ENCODE assay signal across 24 cellular contexts in genomic region chr11:105004021-105004420, GRCh38. TPM values are rescaled to one million over a fixed set of nuclear protein-coding genes. Genes with fewer than 3 reads are reported as not detected.
DNase-seq lines count a peak whose midpoint lies in the region; ATAC-seq, FAIRE-seq and TF ChIP-seq lines count a peak whose summit lies in the region.
"Had no signal": no experiment of that assay in that cellular context is flagged by ENCODE, and none has a peak within 500 bp of the region (broad histone marks: within the 10 kb centered on the region; RNA-seq: fewer than 3 reads in every experiment).

No MANE protein-coding gene starts in this region.

- H3K27ac ChIP-seq in HepG2 (ENCODE audit: extremely low read length, insufficient read depth, low read length) = no peak overlapping the region
- H3K27ac ChIP-seq: RWPE1 had no signal

- H4K20me1 ChIP-seq in HepG2 (ENCODE audit: insufficient read depth, low read length) = no peaks in the 10 kb centered on the region

- H3K9ac ChIP-seq in HepG2 (ENCODE audit: insufficient read depth, low read depth, low read length) = no peak overlapping the region

- H3K4me2 ChIP-seq in HepG2 (ENCODE audit: low read depth, low read length) = no peak overlapping the region

- H3K4me3 ChIP-seq in choroid plexus epithelial cell (ENCODE audit: low read depth, low read length) (no peak overlapping the region), fibroblast of the aortic adventitia (ENCODE audit: low read depth, low read length) (no peak overlapping the region), HepG2 (replicated peaks in 1 of 3; ENCODE audit: insufficient read depth in 1 of 3, low read depth in 2 of 3, low read length in 3 of 3) (no peak overlapping the region)
- H3K4me3 ChIP-seq: GM12878 had no signal

- BruUV-seq in HepG2 (replicated peaks; lab: Mats Ljungman, UMichigan) = no TSS peak

- H3K9me3 Mint-ChIP-seq in activated naive CD4-positive, alpha-beta T cell treated with anti-CD3 and anti-CD28 coated beads, Interleukin-2, amount 50 U/mL, for 72 hours = no peaks in the 10 kb centered on the region

- POLR2A ChIA-PET in HepG2 (lab: Yijun Ruan, JAX) = no interaction called here

- CTCF ChIA-PET in HepG2 (lab: Yijun Ruan, JAX; ENCODE audit: low intra/inter-chr PET ratio, low total read pairs) = no interaction called here

- no peaks in the 10 kb centered on the region for H3K79me2 ChIP-seq in HepG2 (ENCODE audit: insufficient read depth, low read length)

- TF ChIP-seq RAD21 in HepG2 (CRISPR knock-in tag; IDR thresholded peaks at IDR 0.05) = no peak

- no peaks in the 10 kb centered on the region for H3K9me3 ChIP-seq in HepG2 (ENCODE audit: low read length)
- H3K9me3 ChIP-seq: BE2C had no signal

- no peak for TF ChIP-seq POLR2A in HepG2 (IDR thresholded peaks at IDR 0.05; ENCODE audit: insufficient read depth in 1 of 2, low read depth in 2 of 2, low read length in 2 of 2)

- 34% methylated on average over 3 of the region's 3 CpGs for WGBS in HepG2 (ENCODE audit: low lambda C conversion rate)

- DNase-seq in GM04503 (ENCODE audit: low read depth) = peak; percentile 1
- DNase-seq in choroid plexus epithelial cell (ENCODE audit: low read depth) = peak; percentile 76
- DNase-seq in fibroblast of the aortic adventitia (ENCODE audit: low read depth) = peak; percentile 9
- DNase-seq in HepG2 (ENCODE audit: low spot score) = peak; percentile 51
- DNase-seq in islet precursor cell = no peak
- DNase-seq in activated naive CD4-positive, alpha-beta T cell treated with anti-CD3 and anti-CD28 coated beads, Interleukin-2, amount 50 U/mL, for 72 hours (ENCODE audit: low spot score in 2 of 2) = no peak
- no peak for DNase-seq in NCI-H2171 (lab: John Stamatoyannopoulos, UW)
- DNase-seq: BE2C; CD4-positive, CD25-positive, alpha-beta regulatory T cell; COR-L47; DMS153; GDM1; GOT3; KG1; NCI-H187; NCI-H526; PC-3; SIG-M5 had no signal

- H3K36me3 ChIP-seq in HepG2 (replicated peaks in 1 of 2; ENCODE audit: control insufficient read depth in 1 of 2, insufficient read depth in 2 of 2, low read length in 2 of 2) = no peaks in the 10 kb centered on the region
- H3K36me3 ChIP-seq: BE2C had no signal

- intact Hi-C loops in HepG2 (cut with micrococcal nuclease; ENCODE audit: unreplicated experiment) = loop anchor here (2.0 to 5.0 kb wide), 3 partner anchors 35 to 128 kb away; partner anchors contain the start of gene CASP4

- no peak for FAIRE-seq in HepG2 (lab: Jason Lieb, UNC)
- FAIRE-seq: GM12878, GM19239 had no signal

- TF ChIP-seq EP300 in HepG2 (IDR thresholded peaks at IDR 0.05; ENCODE audit: low read depth in 2 of 2, low read length in 2 of 2) (peak in 1 of 2 experiments; percentile 41; a peak in 1 of 4 replicates), HepG2 (CRISPR knock-in tag; IDR thresholded peaks at IDR 0.05; ENCODE audit: borderline replicate concordance) (no peak)

- no peak overlapping the region for H2AFZ ChIP-seq in HepG2 (ENCODE audit: low read length)

- peak; percentile 57 for ATAC-seq in HepG2
- no peak for ATAC-seq in activated naive CD4-positive, alpha-beta T cell treated with anti-CD3 and anti-CD28 coated beads, Interleukin-2, amount 50 U/mL, for 72 hours
- no peak for ATAC-seq in HG03460 (IDR thresholded peaks at IDR 0.05; ENCODE audit: unreplicated experiment)
- ATAC-seq: GM12878, PC-3 had no signal

- H3K27me3 ChIP-seq in HepG2 (ENCODE audit: control insufficient read depth in 1 of 2, insufficient read depth in 2 of 2, low read length in 2 of 2) = no peaks in the 10 kb centered on the region
- H3K27me3 ChIP-seq: BE2C had no signal

- H3K27ac Mint-ChIP-seq in activated naive CD4-positive, alpha-beta T cell treated with anti-CD3 and anti-CD28 coated beads, Interleukin-2, amount 50 U/mL, for 72 hours = no peak overlapping the region
- H3K27ac Mint-ChIP-seq: CD4-positive, CD25-positive, alpha-beta regulatory T cell had no signal

- H3K4me1 ChIP-seq in HepG2 (ENCODE audit: insufficient read depth, low read length) = peaks cover 35% of the 10 kb centered on the region

- H3K36me3 Mint-ChIP-seq in activated naive CD4-positive, alpha-beta T cell treated with anti-CD3 and anti-CD28 coated beads, Interleukin-2, amount 50 U/mL, for 72 hours = no peaks in the 10 kb centered on the region
- H3K36me3 Mint-ChIP-seq: CD4-positive, CD25-positive, alpha-beta regulatory T cell had no signal

- in situ Hi-C loops in HepG2 (cut with HindIII; ENCODE audit: extremely low pct_ligation_motif_present, low pct_unique_long_range_greater_than_20kb) = no loop called here

- TF ChIP-seq CTCF in choroid plexus epithelial cell (conservative IDR thresholded peaks at IDR 0.05; ENCODE audit: low read depth, low read length) (no peak), fibroblast of the aortic adventitia (IDR thresholded peaks at IDR 0.05; ENCODE audit: insufficient read depth, low read length) (no peak), HepG2 (CRISPR knock-in tag; IDR thresholded peaks at IDR 0.05) (no peak)

RNA-seq across cellular contexts. Expression of gene CASP5, which starts 18.9 kb away (rescaled TPM):
- total RNA-seq in fibroblast of the aortic adventitia (ENCODE audit: low replicate concordance) = not detected in 2 replicates
- total RNA-seq in HepG2 (2016; rRNA removed; fragmentation: Illumina TruSeq; extraction: Trizol) = not detected in 2 replicates
- total RNA-seq in HepG2 (2016; cell fraction: cytosol; rRNA removed; fragmentation: Illumina TruSeq; extraction: Trizol; ENCODE audit: low read depth) = not detected in 2 replicates
- not detected in 2 replicates for total RNA-seq in HepG2 (2016; cell fraction: insoluble cytoplasmic fraction; rRNA removed; fragmentation: Illumina TruSeq; extraction: Trizol)
- not detected in 2 replicates for total RNA-seq in HepG2 (2016; cell fraction: membrane; rRNA removed; fragmentation: Illumina TruSeq; extraction: Trizol)
- not detected in 2 replicates for total RNA-seq in HepG2 (2016; cell fraction: nucleus; rRNA removed; fragmentation: Illumina TruSeq; extraction: Trizol)
- polyA plus RNA-seq in HepG2 (2011; rRNA removed) = not detected in 2 replicates
- polyA plus RNA-seq in HepG2 (2011; cell fraction: cytosol; rRNA removed) = not detected in 2 replicates
- not detected in 2 replicates for polyA plus RNA-seq in HepG2 (2011; cell fraction: nucleus; rRNA removed)
- polyA plus RNA-seq in HepG2 (2012) = not detected in 2 replicates
- not detected in 2 replicates for polyA plus RNA-seq in HepG2 (2016; cell fraction: cytosol; fragmentation: Illumina TruSeq; extraction: Trizol; ENCODE audit: low read depth)
- not detected in 2 replicates for polyA plus RNA-seq in HepG2 (2016; cell fraction: insoluble cytoplasmic fraction; fragmentation: Illumina TruSeq; extraction: Trizol; ENCODE audit: low read depth)
- not detected in 2 replicates for polyA plus RNA-seq in HepG2 (2016; cell fraction: membrane; fragmentation: Illumina TruSeq; extraction: Trizol; ENCODE audit: low read depth)
- polyA plus RNA-seq in HepG2 (2016; cell fraction: nucleus; fragmentation: Illumina TruSeq; extraction: Trizol; ENCODE audit: insufficient read depth, low read depth) = not detected in 2 replicates
- not detected in 2 replicates for polyA minus RNA-seq in HepG2 (2011; rRNA and poly(A)+ RNA removed; ENCODE audit: low replicate concordance)
- not detected in 2 replicates for polyA minus RNA-seq in HepG2 (2011; cell fraction: cytosol; rRNA and poly(A)+ RNA removed)
- not detected in 2 replicates for polyA minus RNA-seq in HepG2 (2011; cell fraction: nucleus; rRNA and poly(A)+ RNA removed)
- not detected for total RNA-seq in activated naive CD4-positive, alpha-beta T cell treated with anti-CD3 and anti-CD28 coated beads, Interleukin-2, amount 50 U/mL, for 72 hours
- total RNA-seq: A172; CD4-positive, CD25-positive, alpha-beta regulatory T cell; Daoy; GM12878; PC-3 had no signal
- polyA plus RNA-seq: GM12878 had no signal

RNA-seq across cellular contexts. Expression of gene CASP1, which starts 30.9 kb away (rescaled TPM):
- total RNA-seq in fibroblast of the aortic adventitia (ENCODE audit: low replicate concordance) (12.3 and 21.0 TPM in 2 replicates), HepG2 (2016; rRNA removed; fragmentation: Illumina TruSeq; extraction: Trizol) (5.2 and 6.6 TPM in 2 replicates)
- total RNA-seq in HepG2 (2016; cell fraction: cytosol; rRNA removed; fragmentation: Illumina TruSeq; extraction: Trizol; ENCODE audit: low read depth) = 0.91 and 1.4 TPM in 2 replicates
- total RNA-seq in HepG2 (2016; cell fraction: insoluble cytoplasmic fraction; rRNA removed; fragmentation: Illumina TruSeq; extraction: Trizol) = 4.9 and 5.6 TPM in 2 replicates
- total RNA-seq in HepG2 (2016; cell fraction: membrane; rRNA removed; fragmentation: Illumina TruSeq; extraction: Trizol) = 2.1 and 2.2 TPM in 2 replicates
- total RNA-seq in HepG2 (2016; cell fraction: nucleus; rRNA removed; fragmentation: Illumina TruSeq; extraction: Trizol) = 4.4 and 4.9 TPM in 2 replicates
- polyA plus RNA-seq in HepG2 (2011; rRNA removed) = 0.34 and 0.85 TPM in 2 replicates
- polyA plus RNA-seq in HepG2 (2011; cell fraction: cytosol; rRNA removed) = 0.20 and 0.54 TPM in 2 replicates
- 0.63 and 1.1 TPM in 2 replicates for polyA plus RNA-seq in HepG2 (2011; cell fraction: nucleus; rRNA removed)
- 0.98 and 1.3 TPM in 2 replicates for polyA plus RNA-seq in HepG2 (2012)
- 1.5 and 1.8 TPM in 2 replicates for polyA plus RNA-seq in HepG2 (2016; cell fraction: cytosol; fragmentation: Illumina TruSeq; extraction: Trizol; ENCODE audit: low read depth)
- polyA plus RNA-seq in HepG2 (2016; cell fraction: insoluble cytoplasmic fraction; fragmentation: Illumina TruSeq; extraction: Trizol; ENCODE audit: low read depth) = 5.5 and 7.9 TPM in 2 replicates
- 1.1 and 2.0 TPM in 2 replicates for polyA plus RNA-seq in HepG2 (2016; cell fraction: membrane; fragmentation: Illumina TruSeq; extraction: Trizol; ENCODE audit: low read depth)
- 2.8 and 3.3 TPM in 2 replicates for polyA plus RNA-seq in HepG2 (2016; cell fraction: nucleus; fragmentation: Illumina TruSeq; extraction: Trizol; ENCODE audit: insufficient read depth, low read depth)
- 10.0 TPM in 1 of 2 replicates, not detected in the other for polyA minus RNA-seq in HepG2 (2011; rRNA and poly(A)+ RNA removed; ENCODE audit: low replicate concordance)
- polyA minus RNA-seq in HepG2 (2011; cell fraction: cytosol; rRNA and poly(A)+ RNA removed) = 0.99 TPM in 1 of 2 replicates, not detected in the other
- 0.90 and 2.1 TPM in 2 replicates for polyA minus RNA-seq in HepG2 (2011; cell fraction: nucleus; rRNA and poly(A)+ RNA removed)
- 10 to 100 TPM; 23.6 to 46.5 TPM for total RNA-seq in activated naive CD4-positive, alpha-beta T cell treated with anti-CD3 and anti-CD28 coated beads, Interleukin-2, amount 50 U/mL, for 72 hours

RNA-seq across cellular contexts. Expression of gene CASP4, which starts 35.6 kb away (rescaled TPM):
- 158 and 245 TPM in 2 replicates for total RNA-seq in fibroblast of the aortic adventitia (ENCODE audit: low replicate concordance)
- 69.8 and 98.1 TPM in 2 replicates for total RNA-seq in HepG2 (2016; rRNA removed; fragmentation: Illumina TruSeq; extraction: Trizol)
- total RNA-seq in HepG2 (2016; cell fraction: cytosol; rRNA removed; fragmentation: Illumina TruSeq; extraction: Trizol; ENCODE audit: low read depth) = 36.5 and 43.9 TPM in 2 replicates
- total RNA-seq in HepG2 (2016; cell fraction: insoluble cytoplasmic fraction; rRNA removed; fragmentation: Illumina TruSeq; extraction: Trizol) = 66.3 and 96.5 TPM in 2 replicates
- 53.9 and 61.1 TPM in 2 replicates for total RNA-seq in HepG2 (2016; cell fraction: membrane; rRNA removed; fragmentation: Illumina TruSeq; extraction: Trizol)
- 34.8 and 41.5 TPM in 2 replicates for total RNA-seq in HepG2 (2016; cell fraction: nucleus; rRNA removed; fragmentation: Illumina TruSeq; extraction: Trizol)
- 51.6 and 56.4 TPM in 2 replicates for polyA plus RNA-seq in HepG2 (2011; rRNA removed)
- 46.8 and 70.2 TPM in 2 replicates for polyA plus RNA-seq in HepG2 (2011; cell fraction: cytosol; rRNA removed)
- 26.2 and 34.3 TPM in 2 replicates for polyA plus RNA-seq in HepG2 (2011; cell fraction: nucleus; rRNA removed)
- polyA plus RNA-seq in HepG2 (2012) = 33.4 and 36.9 TPM in 2 replicates
- polyA plus RNA-seq in HepG2 (2016; cell fraction: cytosol; fragmentation: Illumina TruSeq; extraction: Trizol; ENCODE audit: low read depth) = 24.9 and 28.4 TPM in 2 replicates
- polyA plus RNA-seq in HepG2 (2016; cell fraction: insoluble cytoplasmic fraction; fragmentation: Illumina TruSeq; extraction: Trizol; ENCODE audit: low read depth) = 78.4 and 81.9 TPM in 2 replicates
- 37.8 and 40.0 TPM in 2 replicates for polyA plus RNA-seq in HepG2 (2016; cell fraction: membrane; fragmentation: Illumina TruSeq; extraction: Trizol; ENCODE audit: low read depth)
- 47.8 and 47.9 TPM in 2 replicates for polyA plus RNA-seq in HepG2 (2016; cell fraction: nucleus; fragmentation: Illumina TruSeq; extraction: Trizol; ENCODE audit: insufficient read depth, low read depth)
- 30.9 and 60.6 TPM in 2 replicates for polyA minus RNA-seq in HepG2 (2011; rRNA and poly(A)+ RNA removed; ENCODE audit: low replicate concordance)
- polyA minus RNA-seq in HepG2 (2011; cell fraction: cytosol; rRNA and poly(A)+ RNA removed) = 16.6 and 25.4 TPM in 2 replicates
- polyA minus RNA-seq in HepG2 (2011; cell fraction: nucleus; rRNA and poly(A)+ RNA removed) = 34.2 and 48.7 TPM in 2 replicates
- 10 to 100 TPM; 40.1 to 73.7 TPM for total RNA-seq in activated naive CD4-positive, alpha-beta T cell treated with anti-CD3 and anti-CD28 coated beads, Interleukin-2, amount 50 U/mL, for 72 hours

RNA-seq across cellular contexts. Expression of gene CARD16, which starts 41.1 kb away (rescaled TPM):
- total RNA-seq in fibroblast of the aortic adventitia (ENCODE audit: low replicate concordance) = 5.3 and 11.5 TPM in 2 replicates
- 0.53 TPM in 1 of 2 replicates, not detected in the other for total RNA-seq in HepG2 (2016; rRNA removed; fragmentation: Illumina TruSeq; extraction: Trizol)
- total RNA-seq in HepG2 (2016; cell fraction: cytosol; rRNA removed; fragmentation: Illumina TruSeq; extraction: Trizol; ENCODE audit: low read depth) = not detected in 2 replicates
- 0.39 and 0.45 TPM in 2 replicates for total RNA-seq in HepG2 (2016; cell fraction: insoluble cytoplasmic fraction; rRNA removed; fragmentation: Illumina TruSeq; extraction: Trizol)
- total RNA-seq in HepG2 (2016; cell fraction: membrane; rRNA removed; fragmentation: Illumina TruSeq; extraction: Trizol) = 0.62 TPM in 1 of 2 replicates, not detected in the other
- not detected in 2 replicates for total RNA-seq in HepG2 (2016; cell fraction: nucleus; rRNA removed; fragmentation: Illumina TruSeq; extraction: Trizol)
- polyA plus RNA-seq in HepG2 (2011; rRNA removed) = 0.34 and 0.48 TPM in 2 replicates
- 0.15 and 0.45 TPM in 2 replicates for polyA plus RNA-seq in HepG2 (2011; cell fraction: cytosol; rRNA removed)
- polyA plus RNA-seq in HepG2 (2011; cell fraction: nucleus; rRNA removed) = 0.48 TPM in 1 of 2 replicates, not detected in the other
- 0.55 and 0.89 TPM in 2 replicates for polyA plus RNA-seq in HepG2 (2012)
- not detected in 2 replicates for polyA plus RNA-seq in HepG2 (2016; cell fraction: cytosol; fragmentation: Illumina TruSeq; extraction: Trizol; ENCODE audit: low read depth)
- 0.66 and 0.76 TPM in 2 replicates for polyA plus RNA-seq in HepG2 (2016; cell fraction: insoluble cytoplasmic fraction; fragmentation: Illumina TruSeq; extraction: Trizol; ENCODE audit: low read depth)
- polyA plus RNA-seq in HepG2 (2016; cell fraction: membrane; fragmentation: Illumina TruSeq; extraction: Trizol; ENCODE audit: low read depth) = 0.37 TPM in 1 of 2 replicates, not detected in the other
- polyA plus RNA-seq in HepG2 (2016; cell fraction: nucleus; fragmentation: Illumina TruSeq; extraction: Trizol; ENCODE audit: insufficient read depth, low read depth) = not detected in 2 replicates
- 13.3 TPM in 1 of 2 replicates, not detected in the other for polyA minus RNA-seq in HepG2 (2011; rRNA and poly(A)+ RNA removed; ENCODE audit: low replicate concordance)
- not detected in 2 replicates for polyA minus RNA-seq in HepG2 (2011; cell fraction: cytosol; rRNA and poly(A)+ RNA removed)
- polyA minus RNA-seq in HepG2 (2011; cell fraction: nucleus; rRNA and poly(A)+ RNA removed) = not detected in 2 replicates
- total RNA-seq in activated naive CD4-positive, alpha-beta T cell treated with anti-CD3 and anti-CD28 coated beads, Interleukin-2, amount 50 U/mL, for 72 hours = 10 to 100 TPM in 1 of 2 donors, 1 to 10 TPM in 1; 9.7 to 11.1 TPM
- total RNA-seq: PC-3 had no signal

Comparison
In these comparisons a context has a peak if more than half of its experiments do, and no peak if none do; other contexts are left out.
1. DNase-seq: peak in GM04503 (single experiment), choroid plexus epithelial cell (single experiment), fibroblast of the aortic adventitia (single experiment) and HepG2 (single experiment); none in islet precursor cell (single experiment), activated naive CD4-positive, alpha-beta T cell treated with anti-CD3 and anti-CD28 coated beads, Interleukin-2, amount 50 U/mL, for 72 hours (0 of 2) and NCI-H2171 (single experiment).